8 cellular contexts compared by ENCODE assay signal in genomic region chr17:15262291-15263205, GRCh38. TPM values are rescaled to one million over a fixed set of nuclear protein-coding genes. Genes with fewer than 3 reads are reported as not detected.
DNase-seq lines count a peak whose midpoint lies in the region; ATAC-seq, FAIRE-seq and TF ChIP-seq lines count a peak whose summit lies in the region.

No MANE protein-coding gene starts in this region.

- H3K23ac ChIP-seq in H1 (ENCODE audit: insufficient read length) = no peak overlapping the region

- no peak for FAIRE-seq in H1 (lab: Jason Lieb, UNC)

- ATAC-seq in Panc1 (peak; percentile 74), right lobe of liver (peak; percentile 45 to 67 (median 59)), HG02571 (IDR thresholded peaks at IDR 0.05; ENCODE audit: unreplicated experiment) (no peak)

- H3K4me1 ChIP-seq in Panc1 (ENCODE audit: control insufficient read depth, insufficient read depth, low read length) = peaks cover 6% of the 10 kb centered on the region
- H3K4me1 ChIP-seq in H1 (replicated peaks in 1 of 4; ENCODE audit: control insufficient read depth in 3 of 4, insufficient read depth in 4 of 4, low read length in 3 of 4) = peaks cover 0 to 16% (median 4%) of the 10 kb centered on the region in 4 experiments; a peak in 5 of 7 replicates
- peaks cover 0 to 7% (median 0%) of the 10 kb centered on the region in 4 donors for H3K4me1 ChIP-seq in right lobe of liver
- H3K4me1 ChIP-seq in suprapubic skin = peaks cover 64% of the 10 kb centered on the region

- TF ChIP-seq EP300 in H1 (IDR thresholded peaks at IDR 0.05; ENCODE audit: borderline replicate concordance in 1 of 2, low read depth in 2 of 2, low read length in 2 of 2) = no peak
- no peak for TF ChIP-seq EP300 in suprapubic skin (IDR thresholded peaks at IDR 0.05)

- H4K91ac ChIP-seq in H1 (replicated peaks; ENCODE audit: insufficient read length, low read length) = no peak overlapping the region

- no peak overlapping the region for H4K5ac ChIP-seq in H1 (ENCODE audit: insufficient read length, low read depth, low read length)

- no peak overlapping the region for H3K9ac ChIP-seq in H1 (replicated peaks in 1 of 4; ENCODE audit: extremely low read depth in 1 of 4, low read depth in 3 of 4, low read length in 3 of 4)

- H3K36me3 ChIP-seq in Panc1 (ENCODE audit: control insufficient read depth, insufficient read depth, low read length) = no peaks in the 10 kb centered on the region; the same call in none of the 2 replicates
- no peaks in the 10 kb centered on the region for H3K36me3 ChIP-seq in H1 (ENCODE audit: control insufficient read depth in 2 of 4, insufficient read depth in 4 of 4, low read length in 3 of 4)
- H3K36me3 ChIP-seq in right lobe of liver = no peaks in the 10 kb centered on the region
- H3K36me3 ChIP-seq in suprapubic skin = peaks cover 14% of the 10 kb centered on the region

- no peak for TF ChIP-seq POLR2A in H1 (IDR thresholded peaks at IDR 0.05; ENCODE audit: control extremely low read depth in 1 of 2, low read depth in 2 of 2, low read length in 2 of 2)
- peak; percentile 52 for TF ChIP-seq POLR2A in right lobe of liver (IDR thresholded peaks at IDR 0.05)
- TF ChIP-seq POLR2A in suprapubic skin (IDR thresholded peaks at IDR 0.05) = peak in 1 of 2 donors; percentile 88

- peak overlapping the region; percentile 80 for H2AFZ ChIP-seq in H1 (ENCODE audit: low read length)

- no peak overlapping the region for H3K4ac ChIP-seq in H1 (replicated peaks; ENCODE audit: insufficient read length, low read depth, low read length)

- TF ChIP-seq RAD21 in H1 (IDR thresholded peaks at IDR 0.05 in 1 of 2, conservative IDR thresholded peaks at IDR 0.05 in 1 of 2; ENCODE audit: low read depth in 2 of 2, low read length in 2 of 2) = no peak

- H3K18ac ChIP-seq in H1 (ENCODE audit: extremely low read depth, low read length) = peak overlapping the region; percentile 88

- H3K56ac ChIP-seq in H1 (replicated peaks; ENCODE audit: insufficient read length, low read depth, low read length) = no peak overlapping the region

- no peak overlapping the region for H2AK5ac ChIP-seq in H1 (ENCODE audit: low read depth, low read length)

- in situ Hi-C loops in Panc1 (cut with HindIII; ENCODE audit: low pct_unique_long_range_greater_than_20kb, low sequenced_read_pairs) = no loop called here

- H3K4me3 ChIP-seq in Panc1 (ENCODE audit: low read depth in 2 of 2, low read length in 2 of 2) (peak overlapping the region; percentile 56 to 68), H1 (ENCODE audit: extremely low read depth in 1 of 4, insufficient read depth in 2 of 4, low read depth in 3 of 4, low read length in 4 of 4) (peak overlapping the region; percentile 28 to 71 (median 64); a peak in 7 of 8 replicates), right lobe of liver (peak overlapping the region; percentile 45 to 54 (median 50)), suprapubic skin (peak overlapping the region; percentile 67)

- no peak overlapping the region for H3K14ac ChIP-seq in H1 (ENCODE audit: insufficient read length)

- H3K23me2 ChIP-seq in H1 (ENCODE audit: low read depth, low read length) = peaks cover 22% of the 10 kb centered on the region

- H4K20me1 ChIP-seq in H1 (replicated peaks in 1 of 2; ENCODE audit: control insufficient read depth in 1 of 2, insufficient read depth in 2 of 2, low read length in 2 of 2) = peaks cover 0 to 4% of the 10 kb centered on the region in 2 experiments

- 0 out of 2 replicates have a peak overlapping the region, but pooled peaks have one; percentile 50 for H2BK12ac ChIP-seq in H1 (ENCODE audit: low read depth, low read length)

- POLR2A ChIA-PET in Panc1 (lab: Charles Lee) = no interaction called here
- POLR2A ChIA-PET in H1 (lab: Charles Lee; ENCODE audit: partially characterized antibody) = interaction anchor here (0.7 to 1.1 kb wide), 5 partner anchors 10 to 240 kb away, joined by 3 read pairs; no protein-coding TSS in a partner anchor

- DNase-seq in GM03348 (ENCODE audit: low spot score) = peak; percentile 95
- peak; percentile 71 for DNase-seq in Panc1 (ENCODE audit: low read depth, low spot score)
- peak in 1 of 2 experiments; percentile 75 for DNase-seq in H1 (ENCODE audit: low read depth in 1 of 2, low spot score in 2 of 2)
- DNase-seq in right lobe of liver = peak; percentile 68 to 75 (median 72)
- peak; percentile 93 to 95 for DNase-seq in suprapubic skin (ENCODE audit: low spot score in 2 of 2)
- no peak for DNase-seq in middle frontal gyrus (ENCODE audit: extremely low spot score, low spot score)
- DNase-seq in activated CD4-positive, alpha-beta T cell treated with anti-CD3 and anti-CD28 coated beads for 4 hours = no peak

- BruUV-seq in Panc1 (replicated peaks; lab: Mats Ljungman, UMichigan) = no TSS peak

- CTCF ChIA-PET in Panc1 (lab: Charles Lee) = interaction anchor here (0.6 to 1.1 kb wide), 2 partner anchors 240 to 1698 kb away, joined by 4 to 8 read pairs; no protein-coding TSS in a partner anchor
- CTCF ChIA-PET in H1 (lab: Charles Lee; ENCODE audit: partially characterized antibody) = interaction anchor here (0.7 to 7.3 kb wide), 22 partner anchors 10 to 247 kb away, joined by 3 to 69 read pairs (median 4); partner anchors contain the start of gene TEKT3

- peak overlapping the region; percentile 56 to 100 for H3K4me2 ChIP-seq in H1 (ENCODE audit: insufficient read depth in 1 of 2, low read depth in 2 of 2, low read length in 2 of 2)

- H2BK5ac ChIP-seq in H1 (ENCODE audit: low read depth, low read length) = no peak overlapping the region

- TF ChIP-seq CTCF in Panc1 (IDR thresholded peaks at IDR 0.05) (no peak), H1 (IDR thresholded peaks at IDR 0.05; ENCODE audit: control extremely low read depth in 1 of 3, insufficient read depth in 1 of 3, low read depth in 1 of 3, low read length in 3 of 3) (no peak), right lobe of liver (IDR thresholded peaks at IDR 0.05) (peak in 1 of 4 donors; percentile 15), suprapubic skin (IDR thresholded peaks at IDR 0.05) (peak in 1 of 2 donors; percentile 20)

- H3K27me3 ChIP-seq in Panc1 (ENCODE audit: control insufficient read depth, insufficient read depth, low read length) (peaks cover 8% of the 10 kb centered on the region), H1 (replicated peaks in 1 of 4; ENCODE audit: control insufficient read depth in 3 of 4, extremely low read depth in 1 of 4, insufficient read depth in 3 of 4, low read length in 3 of 4) (peaks cover 42 to 71% (median 63%) of the 10 kb centered on the region in 4 experiments), right lobe of liver (no peaks in the 10 kb centered on the region), suprapubic skin (no peaks in the 10 kb centered on the region)

- no peaks in the 10 kb centered on the region for H3K79me1 ChIP-seq in H1 (ENCODE audit: low read depth, low read length)

- no peak overlapping the region for H2BK20ac ChIP-seq in H1 (ENCODE audit: low read length)

- no peak overlapping the region for H3K27ac ChIP-seq in Panc1 (ENCODE audit: low read length)
- H3K27ac ChIP-seq in H1 (ENCODE audit: low read depth, low read length) = no peak overlapping the region
- H3K27ac ChIP-seq in right lobe of liver = peak overlapping the region; percentile 34 to 83 (median 58)
- H3K27ac ChIP-seq in suprapubic skin = peak overlapping the region; percentile 97

- H2BK15ac ChIP-seq in H1 (ENCODE audit: low read length) = no peak overlapping the region

- peak overlapping the region; percentile 22; the same call in 1 of the 2 replicates for H4K8ac ChIP-seq in H1 (ENCODE audit: extremely low read depth, insufficient read depth, low read length)

- no peaks in the 10 kb centered on the region for H3K79me2 ChIP-seq in H1 (ENCODE audit: control insufficient read depth in 1 of 2, insufficient read depth in 2 of 2, low read length in 2 of 2)

- H3K9me3 ChIP-seq in Panc1 (ENCODE audit: control insufficient read depth, insufficient read depth, low read depth, low read length) (no peaks in the 10 kb centered on the region), H1 (ENCODE audit: insufficient read depth in 2 of 2, low read depth in 1 of 2, low read length in 1 of 2) (no peaks in the 10 kb centered on the region), right lobe of liver (no peaks in the 10 kb centered on the region), suprapubic skin (no peaks in the 10 kb centered on the region)

- intact Hi-C loops in Panc1 (cut with micrococcal nuclease; ENCODE audit: unreplicated experiment) (no loop called here), right lobe of liver (cut with DNase I) (loop anchor here in 1 of 2 donors (10.0 kb wide), 1 partner anchor 242 kb away; no protein-coding TSS in a partner anchor)

- WGBS in H1 (ENCODE audit: extremely low coverage in 1 of 2, insufficient coverage in 1 of 2, insufficient read length in 1 of 2, insufficient replicate concordance in 2 of 2, low coverage in 1 of 2, low lambda C conversion rate in 2 of 2, missing lambda C conversion rate in 1 of 2), 2 experiments = 3% methylated on average over 60 of the region's 60 CpGs; no CpG with 5 or more reads in 1 of the 2 experiments
- 5% methylated on average over 34 of the region's 60 CpGs for WGBS in right lobe of liver (ENCODE audit: insufficient coverage, low coverage, low lambda C conversion rate, missing lambda C conversion rate)
- 1% methylated on average over 34 of the region's 60 CpGs for WGBS in suprapubic skin

- H2BK120ac ChIP-seq in H1 (replicated peaks; ENCODE audit: low read depth, low read length) = no peak overlapping the region

TF ChIP-seq in H1, 55 proteins besides CTCF, POLR2A, EP300 and RAD21 (continues in another document):
- TF ChIP-seq EZH2 (IDR thresholded peaks at IDR 0.05; ENCODE audit: low read depth, low read length, severe bottlenecking) = peak; percentile 77
- TF ChIP-seq, protein P1, sequence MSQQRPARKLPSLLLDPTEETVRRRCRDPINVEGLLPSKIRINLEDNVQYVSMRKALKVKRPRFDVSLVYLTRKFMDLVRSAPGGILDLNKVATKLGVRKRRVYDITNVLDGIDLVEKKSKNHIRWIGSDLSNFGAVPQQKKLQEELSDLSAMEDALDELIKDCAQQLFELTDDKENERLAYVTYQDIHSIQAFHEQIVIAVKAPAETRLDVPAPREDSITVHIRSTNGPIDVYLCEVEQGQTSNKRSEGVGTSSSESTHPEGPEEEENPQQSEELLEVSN (IDR thresholded peaks at IDR 0.05) = 0 out of 2 replicates have a peak, but pooled peaks have one; percentile 11

RNA-seq across cellular contexts. Expression of gene PMP22, which starts 2.6 kb away (rescaled TPM):
- total RNA-seq in Panc1 (2021; ENCODE audit: unreplicated experiment) (6.0 TPM), right lobe of liver (1 to 10 TPM; 3.0 to 9.2 (median 6.9) TPM), suprapubic skin (100 to 1,000 TPM in 2 of 4 donors, 10 to 100 TPM in 2; 55.1 to 143 (median 87.1) TPM)
- 6.6 TPM for polyA plus RNA-seq in Panc1 (2012; ENCODE audit: insufficient read length)
- total RNA-seq in H1 (2021; fragmentation: NEBNext Ultra II Directional; extraction: Animal tissue kit (Norgen Biotek cat#: 25700)) = 0.84 and 0.86 TPM in 2 replicates
- 4.6 and 4.9 TPM in 2 replicates for polyA plus RNA-seq in H1 (2011; rRNA removed)
- polyA plus RNA-seq in H1 (2011; cell fraction: cytosol; rRNA removed) = 2.8 TPM
- 4.6 TPM for polyA plus RNA-seq in H1 (2011; cell fraction: nucleus; rRNA removed)
- 2.2 to 3.2 TPM (median 2.8 TPM) in 4 replicates for polyA plus RNA-seq in H1 (2012, experiment 1 of 2)
- 1.4 TPM for polyA plus RNA-seq in H1 (2012, experiment 2 of 2)
- 2.4 TPM for polyA plus RNA-seq in H1 (2013, experiment 1 of 2)
- 2.6 TPM for polyA plus RNA-seq in H1 (2013, experiment 2 of 2)
- 8.4 and 11.0 TPM in 2 replicates for polyA minus RNA-seq in H1 (2011; rRNA and poly(A)+ RNA removed)
- polyA minus RNA-seq in H1 (2011; cell fraction: cytosol; rRNA and poly(A)+ RNA removed) = 1.5 TPM
- polyA minus RNA-seq in H1 (2011; cell fraction: nucleus; rRNA and poly(A)+ RNA removed) = 3.1 TPM

Comparison
In these comparisons a context has a peak if more than half of its experiments do, and no peak if none do; other contexts are left out.
1. DNase-seq: peak in GM03348 (single experiment), Panc1 (single experiment), right lobe of liver (3 of 3) and suprapubic skin (2 of 2); none in middle frontal gyrus (single experiment) and activated CD4-positive, alpha-beta T cell treated with anti-CD3 and anti-CD28 coated beads for 4 hours (0 of 2).
2. H3K27ac ChIP-seq: peak in right lobe of liver (3 of 3) and suprapubic skin (single experiment); none in Panc1 (single experiment) and H1 (single experiment).
3. Peak in every context shown above with its lines, with median percentiles within 50 percentile points of each other: H3K4me3 ChIP-seq.